Comparison of ENCODE assay signal across 2 cellular contexts in genomic region chr3:10319251-10319650, GRCh38.
TF ChIP-seq lines count a peak whose summit lies in the region.

No MANE protein-coding gene starts in this region.

TF ChIP-seq in SK-N-SH, 30 proteins besides CTCF, POLR2A, EP300 and RAD21 (continued from another document):
- TF ChIP-seq, protein P1, sequence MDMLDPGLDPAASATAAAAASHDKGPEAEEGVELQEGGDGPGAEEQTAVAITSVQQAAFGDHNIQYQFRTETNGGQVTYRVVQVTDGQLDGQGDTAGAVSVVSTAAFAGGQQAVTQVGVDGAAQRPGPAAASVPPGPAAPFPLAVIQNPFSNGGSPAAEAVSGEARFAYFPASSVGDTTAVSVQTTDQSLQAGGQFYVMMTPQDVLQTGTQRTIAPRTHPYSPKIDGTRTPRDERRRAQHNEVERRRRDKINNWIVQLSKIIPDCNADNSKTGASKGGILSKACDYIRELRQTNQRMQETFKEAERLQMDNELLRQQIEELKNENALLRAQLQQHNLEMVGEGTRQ (IDR thresholded peaks at IDR 0.05; ENCODE audit: borderline replicate concordance, low read depth, low read length): no peak
- TF ChIP-seq POLR2AphosphoS5 (IDR thresholded peaks at IDR 0.05; ENCODE audit: low read depth, low read length): no peak
- no peak for TF ChIP-seq TEAD4 (IDR thresholded peaks at IDR 0.05; ENCODE audit: borderline replicate concordance, insufficient read depth)
- TF ChIP-seq, protein P2, sequence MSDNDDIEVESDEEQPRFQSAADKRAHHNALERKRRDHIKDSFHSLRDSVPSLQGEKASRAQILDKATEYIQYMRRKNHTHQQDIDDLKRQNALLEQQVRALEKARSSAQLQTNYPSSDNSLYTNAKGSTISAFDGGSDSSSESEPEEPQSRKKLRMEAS (IDR thresholded peaks at IDR 0.05; ENCODE audit: low read depth): no peak
- no peak for TF ChIP-seq RXRA (IDR thresholded peaks at IDR 0.05; ENCODE audit: borderline replicate concordance, low read depth)
- TF ChIP-seq GATA2 (CRISPR knock-in tag; IDR thresholded peaks at IDR 0.05): no peak
- no peak for TF ChIP-seq JUND (IDR thresholded peaks at IDR 0.05)
- no peak for TF ChIP-seq IRF3 (IDR thresholded peaks at IDR 0.05; ENCODE audit: low read depth, low read length)
- no peak for TF ChIP-seq SMC3 (IDR thresholded peaks at IDR 0.05; ENCODE audit: low read depth, low read length)
- TF ChIP-seq YY1 (IDR thresholded peaks at IDR 0.05; ENCODE audit: low read depth): no peak
- no peak for TF ChIP-seq TCF12 (IDR thresholded peaks at IDR 0.05)
- TF ChIP-seq, protein P3, sequence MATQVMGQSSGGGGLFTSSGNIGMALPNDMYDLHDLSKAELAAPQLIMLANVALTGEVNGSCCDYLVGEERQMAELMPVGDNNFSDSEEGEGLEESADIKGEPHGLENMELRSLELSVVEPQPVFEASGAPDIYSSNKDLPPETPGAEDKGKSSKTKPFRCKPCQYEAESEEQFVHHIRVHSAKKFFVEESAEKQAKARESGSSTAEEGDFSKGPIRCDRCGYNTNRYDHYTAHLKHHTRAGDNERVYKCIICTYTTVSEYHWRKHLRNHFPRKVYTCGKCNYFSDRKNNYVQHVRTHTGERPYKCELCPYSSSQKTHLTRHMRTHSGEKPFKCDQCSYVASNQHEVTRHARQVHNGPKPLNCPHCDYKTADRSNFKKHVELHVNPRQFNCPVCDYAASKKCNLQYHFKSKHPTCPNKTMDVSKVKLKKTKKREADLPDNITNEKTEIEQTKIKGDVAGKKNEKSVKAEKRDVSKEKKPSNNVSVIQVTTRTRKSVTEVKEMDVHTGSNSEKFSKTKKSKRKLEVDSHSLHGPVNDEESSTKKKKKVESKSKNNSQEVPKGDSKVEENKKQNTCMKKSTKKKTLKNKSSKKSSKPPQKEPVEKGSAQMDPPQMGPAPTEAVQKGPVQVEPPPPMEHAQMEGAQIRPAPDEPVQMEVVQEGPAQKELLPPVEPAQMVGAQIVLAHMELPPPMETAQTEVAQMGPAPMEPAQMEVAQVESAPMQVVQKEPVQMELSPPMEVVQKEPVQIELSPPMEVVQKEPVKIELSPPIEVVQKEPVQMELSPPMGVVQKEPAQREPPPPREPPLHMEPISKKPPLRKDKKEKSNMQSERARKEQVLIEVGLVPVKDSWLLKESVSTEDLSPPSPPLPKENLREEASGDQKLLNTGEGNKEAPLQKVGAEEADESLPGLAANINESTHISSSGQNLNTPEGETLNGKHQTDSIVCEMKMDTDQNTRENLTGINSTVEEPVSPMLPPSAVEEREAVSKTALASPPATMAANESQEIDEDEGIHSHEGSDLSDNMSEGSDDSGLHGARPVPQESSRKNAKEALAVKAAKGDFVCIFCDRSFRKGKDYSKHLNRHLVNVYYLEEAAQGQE (IDR thresholded peaks at IDR 0.05; ENCODE audit: low read depth, low read length): no peak
- no peak for TF ChIP-seq FOXM1 (IDR thresholded peaks at IDR 0.05; ENCODE audit: low read depth)
- no peak for TF ChIP-seq ELF1 (IDR thresholded peaks at IDR 0.05)
- TF ChIP-seq GABPA (IDR thresholded peaks at IDR 0.05; ENCODE audit: low read depth): no peak
TF ChIP-seq in SK-N-SH: peak in this region for 0.

TF ChIP-seq in SK-N-SH treated with all-trans-retinoic acid at 6 μM for 48 hours, 23 proteins besides CTCF, POLR2A, EP300 and RAD21:
- no peak for TF ChIP-seq TSHZ2 (CRISPR knock-in tag; IDR thresholded peaks at IDR 0.05)
- TF ChIP-seq, protein P4, sequence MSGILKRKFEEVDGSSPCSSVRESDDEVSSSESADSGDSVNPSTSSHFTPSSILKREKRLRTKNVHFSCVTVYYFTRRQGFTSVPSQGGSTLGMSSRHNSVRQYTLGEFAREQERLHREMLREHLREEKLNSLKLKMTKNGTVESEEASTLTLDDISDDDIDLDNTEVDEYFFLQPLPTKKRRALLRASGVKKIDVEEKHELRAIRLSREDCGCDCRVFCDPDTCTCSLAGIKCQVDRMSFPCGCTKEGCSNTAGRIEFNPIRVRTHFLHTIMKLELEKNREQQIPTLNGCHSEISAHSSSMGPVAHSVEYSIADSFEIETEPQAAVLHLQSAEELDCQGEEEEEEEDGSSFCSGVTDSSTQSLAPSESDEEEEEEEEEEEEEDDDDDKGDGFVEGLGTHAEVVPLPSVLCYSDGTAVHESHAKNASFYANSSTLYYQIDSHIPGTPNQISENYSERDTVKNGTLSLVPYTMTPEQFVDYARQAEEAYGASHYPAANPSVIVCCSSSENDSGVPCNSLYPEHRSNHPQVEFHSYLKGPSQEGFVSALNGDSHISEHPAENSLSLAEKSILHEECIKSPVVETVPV (CRISPR knock-in tag; IDR thresholded peaks at IDR 0.05): no peak
- TF ChIP-seq GLIS3 (CRISPR knock-in tag; IDR thresholded peaks at IDR 0.05): no peak
- TF ChIP-seq POU6F1 (CRISPR knock-in tag; IDR thresholded peaks at IDR 0.05; ENCODE audit: borderline replicate concordance, low read depth): no peak
- TF ChIP-seq PPARA (CRISPR knock-in tag; IDR thresholded peaks at IDR 0.05; ENCODE audit: borderline replicate concordance): no peak
- TF ChIP-seq ZNF565 (CRISPR knock-in tag; conservative IDR thresholded peaks at IDR 0.05; ENCODE audit: low read depth): no peak
- no peak for TF ChIP-seq SNAI2 (CRISPR knock-in tag; IDR thresholded peaks at IDR 0.05)
- TF ChIP-seq ZNF70 (CRISPR knock-in tag; IDR thresholded peaks at IDR 0.05): no peak
- no peak for TF ChIP-seq PATZ1 (CRISPR knock-in tag; IDR thresholded peaks at IDR 0.05; ENCODE audit: borderline replicate concordance)
- TF ChIP-seq RARB (CRISPR knock-in tag; IDR thresholded peaks at IDR 0.05): no peak
